ENCODE assay signal across 17 cellular contexts in genomic region chr12:127987199-127987901, GRCh38.
DNase-seq lines count a peak whose midpoint lies in the region; ATAC-seq, FAIRE-seq and TF ChIP-seq lines count a peak whose summit lies in the region.
"Had no signal": no experiment of that assay in that cellular context is flagged by ENCODE, and none has a peak within 500 bp of the region (broad histone marks: within the 10 kb centered on the region; RNA-seq: fewer than 3 reads in every experiment).

No MANE protein-coding gene starts in this region.

- no peaks in the 10 kb centered on the region for H3K27me3 ChIP-seq in brain microvascular endothelial cell (replicated peaks)
- H3K27me3 ChIP-seq: gastrocnemius medialis, right atrium auricular region, upper lobe of left lung had no signal

- ATAC-seq in GM21576 (IDR thresholded peaks at IDR 0.05; ENCODE audit: unreplicated experiment) (no peak), GM18502 (IDR thresholded peaks at IDR 0.05; ENCODE audit: poor library complexity, unreplicated experiment) (no peak)
- ATAC-seq: activated CD4-positive, CD25-positive, alpha-beta regulatory T cell treated with anti-CD3 and anti-CD28 coated beads, Interleukin-2, amount 50 U/mL, for 24 hours; gastrocnemius medialis; Panc1 had no signal

- no peak for TF ChIP-seq CTCF in brain microvascular endothelial cell (IDR thresholded peaks at IDR 0.05; ENCODE audit: low read depth, low read length, missing control alignments)

- no peak overlapping the region for H3K4me3 ChIP-seq in brain microvascular endothelial cell (ENCODE audit: low read depth, low read length)
- H3K4me3 ChIP-seq: gastrocnemius medialis, right atrium auricular region, upper lobe of left lung had no signal

- DNase-seq in DMS79 treated with DMSO at 0.1 percent for 48 hours (lab: John Stamatoyannopoulos, UW) (peak; percentile 72), LoVo (ENCODE audit: low spot score) (peak; percentile 27), brain microvascular endothelial cell (peak; percentile 96), retina (peak; percentile 12), frontal cortex (ENCODE audit: low spot score in 2 of 2) (no peak), SIG-M5 treated with dmso at 0.1 percent for 504 hours (lab: John Stamatoyannopoulos, UW; ENCODE audit: unreplicated experiment) (no peak)
- DNase-seq: activated naive CD4-positive, alpha-beta T cell treated with anti-CD3 and anti-CD28 coated beads, Interleukin-2, amount 10 ng/mL, durations not matched to agents 7 days and 5 days; C1 segment of cervical spinal cord; gastrocnemius medialis; Kasumi-1; NCI-H1694; upper lobe of left lung had no signal

- in situ Hi-C loops in brain microvascular endothelial cell (cut with HindIII; ENCODE audit: low pct_ligation_motif_present, low sequenced_read_pairs) = no loop called here

- H3K27ac ChIP-seq in brain microvascular endothelial cell = peak overlapping the region; percentile 73
- H3K27ac ChIP-seq: gastrocnemius medialis, right atrium auricular region, upper lobe of left lung had no signal

- FAIRE-seq in frontal cortex (lab: Jason Lieb, UNC) = no peak

- no peaks in the 10 kb centered on the region for H3K36me3 ChIP-seq in brain microvascular endothelial cell (replicated peaks)
- H3K36me3 ChIP-seq: gastrocnemius medialis, right atrium auricular region, upper lobe of left lung had no signal

Comparison
In these comparisons a context has a peak if more than half of its experiments do, and no peak if none do; other contexts are left out.
1. DNase-seq: peak in DMS79 treated with DMSO at 0.1 percent for 48 hours (single experiment), LoVo (single experiment), brain microvascular endothelial cell (single experiment) and retina (single experiment); none in frontal cortex (0 of 2) and SIG-M5 treated with dmso at 0.1 percent for 504 hours (single experiment).